ENCODE assay signal across 24 cellular contexts in genomic region chr7:78189762-78190161, GRCh38.
DNase-seq lines count a peak whose midpoint lies in the region; ATAC-seq, FAIRE-seq and TF ChIP-seq lines count a peak whose summit lies in the region.
"Had no signal": no experiment of that assay in that cellular context is flagged by ENCODE, and none has a peak within 500 bp of the region (broad histone marks: within the 10 kb centered on the region; RNA-seq: fewer than 3 reads in every experiment).

No MANE protein-coding gene starts in this region.

- in situ Hi-C loops in KBM-7 (cut with MboI; ENCODE audit: low pct_unique_long_range_greater_than_20kb, low sequenced_read_pairs), result no loop called here
- in situ Hi-C loops in K562 (cut with MboI), result no loop called here

- no TSS peak for BruUV-seq in K562 (replicated peaks; lab: Mats Ljungman, UMichigan)

- CTCF ChIA-PET in K562 (lab: Yijun Ruan, JAX; ENCODE audit: low intra/inter-chr PET ratio), result no interaction called here

- H3K9me1 ChIP-seq in K562 (ENCODE audit: control insufficient read depth, insufficient read depth, low read length), result no peaks in the 10 kb centered on the region

- no peak for FAIRE-seq in GM12891 (lab: Jason Lieb, UNC)
- no peak for FAIRE-seq in K562 (lab: Jason Lieb, UNC)
- FAIRE-seq: A549, D721Med, GM12892, H1 had no signal

- no peak overlapping the region for H3K9ac ChIP-seq in K562 (ENCODE audit: insufficient read depth in 1 of 2, low read depth in 2 of 2, low read length in 2 of 2)
- H3K9ac ChIP-seq: BLaER1 treated with 17β-estradiol and CSF1 and Interleukin-3, amounts not matched to agents 10 nM and 100 nM; GM23248 had no signal

- no peak for TF ChIP-seq CTCF in K562 (IDR thresholded peaks at IDR 0.05 in 2 of 3, conservative IDR thresholded peaks at IDR 0.05 in 1 of 3; ENCODE audit: insufficient read depth in 2 of 3, low read depth in 1 of 3, low read length in 3 of 3)

- intact Hi-C loops in K562 (cut with micrococcal nuclease), result no loop called here
- intact Hi-C loops in posterior vena cava (cut with DNase I), result no loop called here

- H2AFZ ChIP-seq in K562 (ENCODE audit: low read depth, low read length), result no peak overlapping the region
- H2AFZ ChIP-seq: GM23248 had no signal

- TF ChIP-seq EP300 in K562 (IDR thresholded peaks at IDR 0.05; ENCODE audit: low read length), result no peak

- TF ChIP-seq RAD21 in K562 (CRISPR knock-in tag; conservative IDR thresholded peaks at IDR 0.05 in 1 of 2, IDR thresholded peaks at IDR 0.05 in 1 of 2), result no peak

- no peaks in the 10 kb centered on the region for H3K79me2 ChIP-seq in K562 (ENCODE audit: control insufficient read depth, insufficient read depth, low read length)

- H4K20me1 ChIP-seq in K562 (replicated peaks; ENCODE audit: control insufficient read depth, insufficient read depth, low read length), result no peaks in the 10 kb centered on the region
- H4K20me1 ChIP-seq: BLaER1 treated with 17β-estradiol and CSF1 and Interleukin-3, amounts not matched to agents 10 nM and 100 nM had no signal

- no peaks in the 10 kb centered on the region for H3K9me3 ChIP-seq in K562 (replicated peaks; ENCODE audit: control insufficient read depth, insufficient read depth, low read depth, low read length)
- H3K9me3 ChIP-seq: A549; BE2C; BLaER1 treated with 17β-estradiol and CSF1 and Interleukin-3, amounts not matched to agents 10 nM and 100 nM had no signal

- TF ChIP-seq POLR2A in GM12891 (IDR thresholded peaks at IDR 0.05; ENCODE audit: low read depth, low read length) (no peak), K562 (conservative IDR thresholded peaks at IDR 0.05) (no peak)

- no peak overlapping the region for H3K4me3 ChIP-seq in K562
- H3K4me3 ChIP-seq: A549; BLaER1 treated with 17β-estradiol and CSF1 and Interleukin-3, amounts not matched to agents 10 nM and 100 nM; GM23248 had no signal

- no peak overlapping the region for H3K27ac ChIP-seq in K562 (ENCODE audit: extremely low read depth, low read depth, low read length)
- H3K27ac ChIP-seq: A549; BLaER1 treated with 17β-estradiol and CSF1 and Interleukin-3, amounts not matched to agents 10 nM and 100 nM; GM23248 had no signal

- no peaks in the 10 kb centered on the region for H3K36me3 ChIP-seq in K562 (ENCODE audit: control insufficient read depth, insufficient read depth, low read length)
- H3K36me3 ChIP-seq: BE2C; BLaER1 treated with 17β-estradiol and CSF1 and Interleukin-3, amounts not matched to agents 10 nM and 100 nM had no signal

- no peaks in the 10 kb centered on the region for H3K27me3 ChIP-seq in K562 (ENCODE audit: control insufficient read depth in 2 of 2, insufficient read depth in 2 of 2, low read length in 2 of 2)
- H3K27me3 ChIP-seq: BE2C; BLaER1 treated with 17β-estradiol and CSF1 and Interleukin-3, amounts not matched to agents 10 nM and 100 nM had no signal

- no peaks in the 10 kb centered on the region for H3K4me1 ChIP-seq in K562 (replicated peaks in 1 of 2; ENCODE audit: control insufficient read depth in 2 of 2, insufficient read depth in 2 of 2, low read length in 2 of 2)
- H3K4me1 ChIP-seq: A549; BLaER1 treated with 17β-estradiol and CSF1 and Interleukin-3, amounts not matched to agents 10 nM and 100 nM had no signal

- POLR2A ChIA-PET in K562 (lab: Yijun Ruan, JAX), result interaction anchor here (0.7 kb wide), 1 partner anchor 399 kb away, joined by 3 read pairs; no protein-coding TSS in a partner anchor

- DNase-seq in GM12891 (ENCODE audit: insufficient read length, low spot score), result no peak
- DNase-seq in KBM-7, result peak; percentile 4
- DNase-seq in K562 (ENCODE audit: extremely low read depth in 1 of 4, low spot score in 3 of 4), result no peak
- no peak for DNase-seq in GM19240 (ENCODE audit: insufficient read length, low spot score)
- DNase-seq in activated CD4-positive, CD25-positive, alpha-beta regulatory T cell (lab: John Stamatoyannopoulos, UW), result no peak
- DNase-seq in posterior vena cava (ENCODE audit: low spot score), result no peak
- DNase-seq: 8988T; ACHN; AML-193; BE2C; CD4-positive, alpha-beta T cell; CD8-positive, alpha-beta memory T cell; DMS 273 treated with DMSO at 0.1 percent for 48 hours; DMS79; EL; GDM1; GM23248; H7 had no signal

- no peak overlapping the region for H3K4me2 ChIP-seq in K562 (ENCODE audit: insufficient read depth, low read length)
- H3K4me2 ChIP-seq: A549; BLaER1 treated with 17β-estradiol and CSF1 and Interleukin-3, amounts not matched to agents 10 nM and 100 nM had no signal

- ATAC-seq in K562, result no peak
- ATAC-seq: A549, HCT116 had no signal

TF ChIP-seq in GM12891, 5 proteins besides CTCF, POLR2A, EP300 and RAD21:
- no peak for TF ChIP-seq TAF1 (IDR thresholded peaks at IDR 0.05; ENCODE audit: low read depth, low read length)
- TF ChIP-seq SPI1 (IDR thresholded peaks at IDR 0.05; ENCODE audit: low read depth, low read length), result peak; percentile 58

TF ChIP-seq in K562, 482 proteins besides CTCF, POLR2A, EP300 and RAD21:
- TF ChIP-seq CTBP1 (IDR thresholded peaks at IDR 0.05; ENCODE audit: borderline replicate concordance) (no peak), SPI1 (IDR thresholded peaks at IDR 0.05; ENCODE audit: borderline replicate concordance, low read depth, low read length) (peak; percentile 17; the same call in 1 of the 2 replicates)
